Comparison of ENCODE assay signal across 1 cellular context in genomic region chr10:88733215-88733614, GRCh38.
TF ChIP-seq lines count a peak whose summit lies in the region.

No MANE protein-coding gene starts in this region.

TF ChIP-seq in GM12878, 131 proteins besides CTCF, POLR2A, EP300 and RAD21 (continued from another document):
- TF ChIP-seq WRNIP1 (IDR thresholded peaks at IDR 0.05; ENCODE audit: borderline replicate concordance, low read depth, low read length) (no peak), CBFB (IDR thresholded peaks at IDR 0.05; ENCODE audit: low read depth) (no peak), PAX8 (IDR thresholded peaks at IDR 0.05) (peak; percentile 95), MAX (IDR thresholded peaks at IDR 0.05; ENCODE audit: low read depth, low read length) (no peak), RCOR1 (conservative IDR thresholded peaks at IDR 0.05; ENCODE audit: low read depth, low read length) (no peak), JUNB (IDR thresholded peaks at IDR 0.05) (no peak), ZNF207 (IDR thresholded peaks at IDR 0.05; ENCODE audit: borderline replicate concordance) (no peak), E2F4 (IDR thresholded peaks at IDR 0.05; ENCODE audit: low read depth, low read length) (no peak), RELB (IDR thresholded peaks at IDR 0.05; ENCODE audit: low read depth) (no peak), PBX3 (IDR thresholded peaks at IDR 0.05; ENCODE audit: insufficient replicate concordance, low read depth, low read length) (no peak), CUX1 (IDR thresholded peaks at IDR 0.05; ENCODE audit: insufficient replicate concordance, low read depth, low read length) (peak; percentile 36), CBX3 (IDR thresholded peaks at IDR 0.05; ENCODE audit: borderline replicate concordance, low read depth) (no peak), ATF3 (IDR thresholded peaks at IDR 0.05; ENCODE audit: borderline replicate concordance, extremely low read depth, low read depth, low read length) (no peak), PAX5 (IDR thresholded peaks at IDR 0.05; ENCODE audit: borderline replicate concordance, low read depth, low read length) (peak; percentile 77), ZNF24 (IDR thresholded peaks at IDR 0.05) (no peak)
